Comparison of ENCODE assay signal across 13 cellular contexts in the genomic region with DNA sequence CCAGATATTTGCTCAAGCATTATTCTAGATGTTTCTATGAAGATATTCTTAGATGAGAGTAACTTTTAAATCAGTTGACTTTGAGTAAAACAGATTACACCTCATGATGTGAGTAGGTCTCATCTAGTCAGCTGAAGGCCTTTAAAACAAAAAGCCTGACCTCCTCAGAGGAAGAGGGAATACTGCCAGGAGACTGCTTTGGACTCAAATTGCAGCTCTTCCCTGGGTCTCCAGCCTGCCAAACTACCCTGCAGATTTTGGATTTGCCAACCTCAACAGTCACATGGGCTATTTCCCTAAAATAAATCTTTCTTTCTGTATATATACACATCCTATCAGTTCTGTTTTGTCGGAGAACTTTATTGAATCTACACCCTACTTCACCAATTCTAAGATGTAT.
"Had no signal": no experiment of that assay in that cellular context is flagged by ENCODE, and none has a peak within 500 bp of the region (broad histone marks: within the 10 kb centered on the region; RNA-seq: fewer than 3 reads in every experiment).

No MANE protein-coding gene starts in this region.

- H3K27ac ChIP-seq: gastrocnemius medialis, heart right ventricle, neutrophil had no signal

- ATAC-seq: esophagus mucosa; gastrocnemius medialis; heart right ventricle; naive thymus-derived CD8-positive, alpha-beta T cell; right cardiac atrium had no signal

- H3K4me3 ChIP-seq: gastrocnemius medialis, heart right ventricle, smooth muscle cell had no signal

- H3K9me3 ChIP-seq: gastrocnemius medialis, neutrophil had no signal

- H3K4me1 ChIP-seq: gastrocnemius medialis had no signal

- DNase-seq: effector memory CD4-positive, alpha-beta T cell; gastrocnemius medialis; heart right ventricle; hypothalamus; kidney glomerular epithelial cell; naive thymus-derived CD8-positive, alpha-beta T cell; stimulated activated CD4-positive, alpha-beta T cell treated with anti-CD3 and anti-CD28 coated beads, Interleukin-2, amount 100 ng/mL, for 48 hours; stimulated activated naive CD4-positive, alpha-beta T cell treated with Interleukin-2 at 50 U/mL for 16 hours; trophoblast cell had no signal

- H3K36me3 ChIP-seq: gastrocnemius medialis, heart right ventricle, neutrophil had no signal

- H3K27me3 ChIP-seq: gastrocnemius medialis, heart right ventricle, neutrophil had no signal
